8 cellular contexts compared by ENCODE assay signal in the genomic region with DNA sequence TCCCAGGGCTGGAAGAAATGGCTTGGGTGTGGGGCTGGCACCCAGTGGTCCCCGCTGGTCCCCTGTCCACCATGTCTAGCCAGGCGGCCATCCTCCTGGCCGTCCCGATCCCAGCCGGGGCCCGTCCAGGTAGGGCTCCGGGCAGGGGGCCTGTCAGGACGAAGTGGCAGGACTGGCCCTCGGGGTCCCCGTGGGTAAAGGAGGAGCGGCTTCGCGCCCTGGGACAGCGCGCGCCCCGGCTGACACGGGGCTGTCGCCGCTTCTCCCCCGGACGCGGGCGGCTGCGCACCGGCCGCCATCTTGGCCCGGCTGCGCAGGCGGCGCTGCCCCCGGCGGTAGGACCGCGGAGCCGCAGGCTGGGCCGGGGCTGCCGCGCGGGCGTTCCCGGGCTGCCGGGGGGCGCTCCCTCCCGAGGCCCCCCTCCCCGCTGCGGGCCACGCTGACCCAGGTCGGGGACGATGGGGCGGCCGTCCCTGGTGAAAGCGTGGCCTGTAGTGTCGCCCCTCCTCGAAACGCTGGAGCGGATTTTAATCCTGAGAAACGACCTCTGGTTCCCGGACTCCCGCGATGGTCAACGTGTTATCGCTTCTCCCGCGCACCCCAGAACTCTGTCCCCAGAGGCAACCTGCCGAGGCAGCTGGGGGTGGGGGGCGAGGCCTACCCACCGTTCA.
DNase-seq lines count a peak whose midpoint lies in the region; ATAC-seq, FAIRE-seq and TF ChIP-seq lines count a peak whose summit lies in the region.

No MANE protein-coding gene starts in this region.

- peak overlapping the region; percentile 70 for H3K4me3 Mint-ChIP-seq in stimulated activated memory B cell treated with anti-CD40 and anti-IgM and Interleukin-4, amounts not matched to agents 10 μg/mL and 1 μg/mL and 100 μg/mL, for 72 hours

- no peaks in the 10 kb centered on the region for H3K9me3 ChIP-seq in body of pancreas

- no peaks in the 10 kb centered on the region for H3K9me3 Mint-ChIP-seq in stimulated activated memory B cell treated with anti-CD40 and anti-IgM and Interleukin-4, amounts not matched to agents 10 μg/mL and 1 μg/mL and 100 μg/mL, for 72 hours

- H3K27ac Mint-ChIP-seq in stimulated activated memory B cell treated with anti-CD40 and anti-IgM and Interleukin-4, amounts not matched to agents 10 μg/mL and 1 μg/mL and 100 μg/mL, for 72 hours: no peak overlapping the region

- DNase-seq in NCI-H1105 (lab: John Stamatoyannopoulos, UW) (peak; percentile 11), NCI-H1105 treated with DMSO at 0.1 percent for 48 hours (lab: John Stamatoyannopoulos, UW) (no peak), body of pancreas (no peak), islet precursor cell (peak; percentile 73), lower leg skin (ENCODE audit: low spot score in 2 of 2) (no peak), GM19239 (ENCODE audit: insufficient read length, low spot score) (no peak)

- peaks cover 10% of the 10 kb centered on the region for H3K4me1 ChIP-seq in body of pancreas

- no peak for FAIRE-seq in GM19239 (lab: Jason Lieb, UNC)

- ATAC-seq in body of pancreas: peak; percentile 65
- peak; percentile 61 for ATAC-seq in stimulated activated memory B cell treated with anti-CD40 and anti-IgM and Interleukin-4, amounts not matched to agents 10 μg/mL and 1 μg/mL and 100 μg/mL, for 72 hours

- H3K27me3 ChIP-seq in body of pancreas: no peaks in the 10 kb centered on the region

- intact Hi-C loops in body of pancreas (cut with DNase I) (loop anchor here (10.0 kb wide), 1 partner anchor 63 kb away; a partner anchor contains a TSS), lower leg skin (cut with DNase I; ENCODE audit: low total_unique reads) (no loop called here)

- H3K27me3 Mint-ChIP-seq in stimulated activated memory B cell treated with anti-CD40 and anti-IgM and Interleukin-4, amounts not matched to agents 10 μg/mL and 1 μg/mL and 100 μg/mL, for 72 hours: no peaks in the 10 kb centered on the region

- no peak overlapping the region for H3K4me3 ChIP-seq in body of pancreas
- no peak overlapping the region for H3K4me3 ChIP-seq in lower leg skin (ENCODE audit: low read depth, poor library complexity, severe bottlenecking)

- no peak for TF ChIP-seq EP300 in Ishikawa (IDR thresholded peaks at IDR 0.05; ENCODE audit: borderline replicate concordance)

- no peaks in the 10 kb centered on the region for H3K36me3 ChIP-seq in body of pancreas (replicated peaks in 1 of 2; ENCODE audit: insufficient read depth in 1 of 2, low read depth in 2 of 2)

- WGBS in body of pancreas, 2 donors: 3% methylated on average over 7 of the region's 68 CpGs; no CpG with 5 or more reads in 1 of the 2 donors
- WGBS in lower leg skin, 2 donors: 0 to 9% methylated on average over 16 to 28 of the region's 68 CpGs

- H3K27ac ChIP-seq in body of pancreas: peak overlapping the region; percentile 45 to 72 (median 67)

- TF ChIP-seq CTCF in body of pancreas (IDR thresholded peaks at IDR 0.05) (peak in 5 of 7 experiments; percentile 4 to 74 (median 62)), lower leg skin (IDR thresholded peaks at IDR 0.05) (no peak)

- no peaks in the 10 kb centered on the region for H3K36me3 Mint-ChIP-seq in stimulated activated memory B cell treated with anti-CD40 and anti-IgM and Interleukin-4, amounts not matched to agents 10 μg/mL and 1 μg/mL and 100 μg/mL, for 72 hours

- peak; percentile 16; the same call in 1 of the 2 replicates for TF ChIP-seq RAD21 in Ishikawa (IDR thresholded peaks at IDR 0.05; ENCODE audit: low read depth)

- H3K4me1 Mint-ChIP-seq in stimulated activated memory B cell treated with anti-CD40 and anti-IgM and Interleukin-4, amounts not matched to agents 10 μg/mL and 1 μg/mL and 100 μg/mL, for 72 hours: peaks cover 9% of the 10 kb centered on the region

- TF ChIP-seq POLR2A in body of pancreas (IDR thresholded peaks at IDR 0.05) (peak; percentile 23 to 36 (median 34)), lower leg skin (IDR thresholded peaks at IDR 0.05) (no peak)

TF ChIP-seq in Ishikawa, 13 proteins besides CTCF, POLR2A, EP300 and RAD21:
- TF ChIP-seq YY1 (IDR thresholded peaks at IDR 0.05; ENCODE audit: low read depth): peak; percentile 87
- TF ChIP-seq, protein P1, sequence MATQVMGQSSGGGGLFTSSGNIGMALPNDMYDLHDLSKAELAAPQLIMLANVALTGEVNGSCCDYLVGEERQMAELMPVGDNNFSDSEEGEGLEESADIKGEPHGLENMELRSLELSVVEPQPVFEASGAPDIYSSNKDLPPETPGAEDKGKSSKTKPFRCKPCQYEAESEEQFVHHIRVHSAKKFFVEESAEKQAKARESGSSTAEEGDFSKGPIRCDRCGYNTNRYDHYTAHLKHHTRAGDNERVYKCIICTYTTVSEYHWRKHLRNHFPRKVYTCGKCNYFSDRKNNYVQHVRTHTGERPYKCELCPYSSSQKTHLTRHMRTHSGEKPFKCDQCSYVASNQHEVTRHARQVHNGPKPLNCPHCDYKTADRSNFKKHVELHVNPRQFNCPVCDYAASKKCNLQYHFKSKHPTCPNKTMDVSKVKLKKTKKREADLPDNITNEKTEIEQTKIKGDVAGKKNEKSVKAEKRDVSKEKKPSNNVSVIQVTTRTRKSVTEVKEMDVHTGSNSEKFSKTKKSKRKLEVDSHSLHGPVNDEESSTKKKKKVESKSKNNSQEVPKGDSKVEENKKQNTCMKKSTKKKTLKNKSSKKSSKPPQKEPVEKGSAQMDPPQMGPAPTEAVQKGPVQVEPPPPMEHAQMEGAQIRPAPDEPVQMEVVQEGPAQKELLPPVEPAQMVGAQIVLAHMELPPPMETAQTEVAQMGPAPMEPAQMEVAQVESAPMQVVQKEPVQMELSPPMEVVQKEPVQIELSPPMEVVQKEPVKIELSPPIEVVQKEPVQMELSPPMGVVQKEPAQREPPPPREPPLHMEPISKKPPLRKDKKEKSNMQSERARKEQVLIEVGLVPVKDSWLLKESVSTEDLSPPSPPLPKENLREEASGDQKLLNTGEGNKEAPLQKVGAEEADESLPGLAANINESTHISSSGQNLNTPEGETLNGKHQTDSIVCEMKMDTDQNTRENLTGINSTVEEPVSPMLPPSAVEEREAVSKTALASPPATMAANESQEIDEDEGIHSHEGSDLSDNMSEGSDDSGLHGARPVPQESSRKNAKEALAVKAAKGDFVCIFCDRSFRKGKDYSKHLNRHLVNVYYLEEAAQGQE (IDR thresholded peaks at IDR 0.05; ENCODE audit: low read depth): no peak
- TF ChIP-seq CEBPB (IDR thresholded peaks at IDR 0.05): no peak
- no peak for TF ChIP-seq FOXM1 (IDR thresholded peaks at IDR 0.05; ENCODE audit: borderline replicate concordance, low read depth)
- no peak for TF ChIP-seq NFIC (IDR thresholded peaks at IDR 0.05)
- TF ChIP-seq, protein P2, sequence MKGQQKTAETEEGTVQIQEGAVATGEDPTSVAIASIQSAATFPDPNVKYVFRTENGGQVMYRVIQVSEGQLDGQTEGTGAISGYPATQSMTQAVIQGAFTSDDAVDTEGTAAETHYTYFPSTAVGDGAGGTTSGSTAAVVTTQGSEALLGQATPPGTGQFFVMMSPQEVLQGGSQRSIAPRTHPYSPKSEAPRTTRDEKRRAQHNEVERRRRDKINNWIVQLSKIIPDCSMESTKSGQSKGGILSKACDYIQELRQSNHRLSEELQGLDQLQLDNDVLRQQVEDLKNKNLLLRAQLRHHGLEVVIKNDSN (IDR thresholded peaks at IDR 0.05): no peak

Comparison
In these comparisons a context has a peak if more than half of its experiments do, and no peak if none do; other contexts are left out.
1. DNase-seq: peak in NCI-H1105 (single experiment) and islet precursor cell (single experiment); none in NCI-H1105 treated with DMSO at 0.1 percent for 48 hours (single experiment), body of pancreas (0 of 4), lower leg skin (0 of 2) and GM19239 (single experiment).
2. CTCF ChIP-seq: peak in body of pancreas (5 of 7); none in lower leg skin (0 of 3).
3. POLR2A ChIP-seq: peak in body of pancreas (3 of 3); none in lower leg skin (0 of 2).